In the genomic region with DNA sequence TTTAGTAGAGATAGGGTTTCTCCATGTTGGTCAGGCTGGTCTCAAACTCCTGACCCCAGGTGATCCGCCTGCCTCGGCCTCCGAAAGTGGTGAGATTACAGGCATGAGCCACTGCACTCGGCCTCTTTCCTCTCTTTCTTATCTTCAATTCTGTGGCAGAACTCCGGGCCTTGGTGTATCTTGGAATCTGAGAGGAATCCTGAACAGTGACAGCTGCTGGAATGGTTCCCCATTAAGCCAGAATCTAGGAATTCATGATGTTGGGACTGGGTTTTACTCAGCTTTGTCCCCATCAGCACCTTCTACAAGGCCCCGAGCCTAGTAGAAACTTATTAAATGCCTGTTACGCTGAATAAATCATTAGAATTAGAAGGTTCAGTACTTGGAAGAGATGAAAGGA, we compare ENCODE assay signal across 18 cellular contexts.
DNase-seq lines count a peak whose midpoint lies in the region; ATAC-seq and TF ChIP-seq lines count a peak whose summit lies in the region.
"Had no signal": no experiment of that assay in that cellular context is flagged by ENCODE, and none has a peak within 500 bp of the region (broad histone marks: within the 10 kb centered on the region; RNA-seq: fewer than 3 reads in every experiment).

No MANE protein-coding gene starts in this region.

- no peak overlapping the region for H3K4me3 ChIP-seq in spleen
- H3K4me3 ChIP-seq: BLaER1, PC-9 had no signal

- peak overlapping the region; percentile 23 to 84 (median 73) for H3K27ac ChIP-seq in spleen
- H3K27ac ChIP-seq: 22Rv1, BLaER1, PC-9 had no signal

- H3K4me1 ChIP-seq in spleen: peaks cover 0 to 41% (median 18%) of the 10 kb centered on the region in 6 donors
- H3K4me1 ChIP-seq: BLaER1 had no signal

- peak overlapping the region; percentile 68 for H3K27ac Mint-ChIP-seq in neural crest cell (ENCODE audit: unreplicated experiment)
- H3K27ac Mint-ChIP-seq in natural killer cell treated with Interleukin-12 subunit alpha and Interleukin-12 subunit beta and Interleukin-15 and Interleukin-18, amount 100 ng/mL, for 72 hours: no peak overlapping the region
- H3K27ac Mint-ChIP-seq: IgD-negative memory B cell had no signal

- no peaks in the 10 kb centered on the region for H3K4me1 Mint-ChIP-seq in neural crest cell
- H3K4me1 Mint-ChIP-seq in natural killer cell treated with Interleukin-12 subunit alpha and Interleukin-12 subunit beta and Interleukin-15 and Interleukin-18, amount 100 ng/mL, for 72 hours (ENCODE audit: low read depth in 2 of 2): no peaks in the 10 kb centered on the region
- H3K4me1 Mint-ChIP-seq: IgD-negative memory B cell had no signal

- no peaks in the 10 kb centered on the region for H3K27me3 ChIP-seq in spleen (replicated peaks in 1 of 7)
- H3K27me3 ChIP-seq: BLaER1 had no signal

- H3K27me3 Mint-ChIP-seq in neural crest cell (ENCODE audit: low read depth): no peaks in the 10 kb centered on the region
- peaks cover 2 to 18% of the 10 kb centered on the region in 2 donors for H3K27me3 Mint-ChIP-seq in natural killer cell treated with Interleukin-12 subunit alpha and Interleukin-12 subunit beta and Interleukin-15 and Interleukin-18, amount 100 ng/mL, for 72 hours

- DNase-seq in Right ventricle myocardium superior: no peak
- no peak for DNase-seq in cardiac septum (ENCODE audit: low spot score)
- DNase-seq in left lobe of liver (ENCODE audit: low spot score): no peak
- no peak for DNase-seq in neural crest cell (ENCODE audit: low read depth, low spot score)
- no peak for DNase-seq in spleen
- DNase-seq in natural killer cell treated with Interleukin-12 subunit alpha and Interleukin-12 subunit beta and Interleukin-15 and Interleukin-18, amount 100 ng/mL, for 72 hours (ENCODE audit: low spot score): no peak
- DNase-seq in DMS153 treated with DMSO at 0.1 percent for 48 hours (lab: John Stamatoyannopoulos, UW; ENCODE audit: unreplicated experiment): no peak
- DNase-seq: ACHN, H7, NCI-H1105, NCI-H510A treated with DMSO at 0.1 percent for 48 hours, NCI-H748 treated with DMSO at 0.1 percent for 48 hours, PC-9, RPMI8226 had no signal

- intact Hi-C loops in Right ventricle myocardium superior (cut with DNase I): no loop called here
- intact Hi-C loops in cardiac septum (cut with DNase I): no loop called here
- intact Hi-C loops in spleen (cut with DNase I; ENCODE audit: low total_unique reads): loop anchor here (10.0 kb wide), 1 partner anchor 109 kb away; a partner anchor contains a TSS

- TF ChIP-seq POLR2A in spleen (IDR thresholded peaks at IDR 0.05): no peak

- WGBS in spleen, 5 donors: 82 to 91% (median 84%) methylated on average over 7 of the region's 7 CpGs

- peaks cover 2% of the 10 kb centered on the region for H3K9me3 Mint-ChIP-seq in neural crest cell
- H3K9me3 Mint-ChIP-seq in natural killer cell treated with Interleukin-12 subunit alpha and Interleukin-12 subunit beta and Interleukin-15 and Interleukin-18, amount 100 ng/mL, for 72 hours: no peaks in the 10 kb centered on the region

- H3K4me3 Mint-ChIP-seq in neural crest cell: no peak overlapping the region
- no peak overlapping the region for H3K4me3 Mint-ChIP-seq in natural killer cell treated with Interleukin-12 subunit alpha and Interleukin-12 subunit beta and Interleukin-15 and Interleukin-18, amount 100 ng/mL, for 72 hours
- H3K4me3 Mint-ChIP-seq: IgD-negative memory B cell had no signal

- no peaks in the 10 kb centered on the region for H3K9me3 ChIP-seq in spleen
- H3K9me3 ChIP-seq: BLaER1 had no signal

- TF ChIP-seq CTCF in neural crest cell (conservative IDR thresholded peaks at IDR 0.05): no peak
- no peak for TF ChIP-seq CTCF in spleen (IDR thresholded peaks at IDR 0.05 in 8 of 11, conservative IDR thresholded peaks at IDR 0.05 in 3 of 11)

- H3K36me3 ChIP-seq in spleen: no peaks in the 10 kb centered on the region
- H3K36me3 ChIP-seq: BLaER1 had no signal

- no peaks in the 10 kb centered on the region for H3K36me3 Mint-ChIP-seq in neural crest cell (ENCODE audit: low read depth)
- no peaks in the 10 kb centered on the region for H3K36me3 Mint-ChIP-seq in natural killer cell treated with Interleukin-12 subunit alpha and Interleukin-12 subunit beta and Interleukin-15 and Interleukin-18, amount 100 ng/mL, for 72 hours
- H3K36me3 Mint-ChIP-seq: IgD-negative memory B cell had no signal

- peak; percentile 11 for ATAC-seq in Right ventricle myocardium superior (ENCODE audit: poor library complexity)
- ATAC-seq in left lobe of liver: peak; percentile 3
- ATAC-seq in natural killer cell treated with Interleukin-12 subunit alpha and Interleukin-12 subunit beta and Interleukin-15 and Interleukin-18, amount 100 ng/mL, for 72 hours: no peak
- ATAC-seq in HG03460 (IDR thresholded peaks at IDR 0.05; ENCODE audit: unreplicated experiment): no peak

Comparison
In these comparisons a context has a peak if more than half of its experiments do, and no peak if none do; other contexts are left out.
1. ATAC-seq: peak in Right ventricle myocardium superior (single experiment) and left lobe of liver (single experiment); none in natural killer cell treated with Interleukin-12 subunit alpha and Interleukin-12 subunit beta and Interleukin-15 and Interleukin-18, amount 100 ng/mL, for 72 hours (0 of 2) and HG03460 (single experiment).